ENCODE assay signal across 10 cellular contexts in the genomic region with DNA sequence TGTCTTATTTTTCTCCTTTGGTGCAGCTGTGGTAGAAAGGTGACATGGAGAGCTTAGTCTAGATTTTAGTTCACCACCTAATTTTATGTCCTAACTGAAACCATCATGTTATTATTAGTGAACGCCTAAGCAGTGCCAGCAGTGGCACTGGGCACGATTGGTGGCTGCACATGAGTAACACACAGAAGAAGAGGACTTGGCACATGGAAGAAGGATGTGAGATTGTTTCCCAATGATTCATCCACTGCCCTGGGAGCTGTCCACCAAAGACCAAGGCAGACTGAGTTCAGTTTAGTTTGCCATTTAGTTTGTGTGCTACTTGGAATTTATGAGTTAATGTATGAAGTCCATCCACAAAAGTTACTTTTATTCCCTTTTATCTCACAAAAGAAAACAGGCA.
DNase-seq lines count a peak whose midpoint lies in the region; ATAC-seq and TF ChIP-seq lines count a peak whose summit lies in the region.
"Had no signal": no experiment of that assay in that cellular context is flagged by ENCODE, and none has a peak within 500 bp of the region (broad histone marks: within the 10 kb centered on the region; RNA-seq: fewer than 3 reads in every experiment).

No MANE protein-coding gene starts in this region.

- TF ChIP-seq CTCF in HFF-Myc (IDR thresholded peaks at IDR 0.05; ENCODE audit: low read depth, low read length, missing control alignments), result no peak
- TF ChIP-seq CTCF in left ventricle myocardium inferior (IDR thresholded peaks at IDR 0.05; ENCODE audit: borderline replicate concordance), result no peak
- TF ChIP-seq CTCF in lower leg skin (IDR thresholded peaks at IDR 0.05), result no peak

- intact Hi-C loops in left ventricle myocardium inferior (cut with micrococcal nuclease), result no loop called here
- intact Hi-C loops in lower leg skin (cut with DNase I; ENCODE audit: low total_unique reads), result no loop called here

- WGBS in lower leg skin, 2 donors, result 17 to 26% methylated on average over 2 of the region's 2 CpGs

- TF ChIP-seq POLR2A in lower leg skin (IDR thresholded peaks at IDR 0.05), result no peak

- no peak for ATAC-seq in HG02571 (IDR thresholded peaks at IDR 0.05; ENCODE audit: unreplicated experiment)

- DNase-seq in HFF-Myc (ENCODE audit: extremely low read depth, low read depth) (peak; percentile 63), astrocyte of the hippocampus (ENCODE audit: low read depth, low spot score) (peak; percentile 88), left ventricle myocardium inferior (peak; percentile 53), lower leg skin (ENCODE audit: low spot score in 2 of 2) (no peak), NCI-H345 treated with DMSO at 0.1 percent for 48 hours (lab: John Stamatoyannopoulos, UW; ENCODE audit: unreplicated experiment) (no peak), NCI-H1105 (lab: John Stamatoyannopoulos, UW) (no peak)
- DNase-seq: GF-D8, upper lobe of left lung had no signal

- H3K36me3 ChIP-seq in left ventricle myocardium inferior (peaks cover 20% of the 10 kb centered on the region), skeletal muscle tissue (ENCODE audit: control insufficient read depth in 3 of 3, insufficient read depth in 3 of 3, low read length in 3 of 3) (peaks cover 0 to 8% (median 3%) of the 10 kb centered on the region in 3 donors)

- H3K4me1 ChIP-seq in left ventricle myocardium inferior (peaks cover 7% of the 10 kb centered on the region), skeletal muscle tissue (ENCODE audit: control insufficient read depth in 3 of 3, insufficient read depth in 3 of 3, low read length in 3 of 3) (peaks cover 8 to 13% (median 11%) of the 10 kb centered on the region in 3 donors)

- H3K27me3 ChIP-seq in left ventricle myocardium inferior (ENCODE audit: low read depth), result no peaks in the 10 kb centered on the region
- no peaks in the 10 kb centered on the region for H3K27me3 ChIP-seq in skeletal muscle tissue (ENCODE audit: control insufficient read depth in 3 of 3, insufficient read depth in 3 of 3, low read length in 3 of 3)
- H3K27me3 ChIP-seq: upper lobe of left lung had no signal

- H3K4me3 ChIP-seq in HFF-Myc (replicated peaks; ENCODE audit: low read depth, low read length), result no peak overlapping the region
- no peak overlapping the region for H3K4me3 ChIP-seq in left ventricle myocardium inferior
- H3K4me3 ChIP-seq in skeletal muscle tissue (ENCODE audit: low read length in 3 of 3), result no peak overlapping the region
- no peak overlapping the region for H3K4me3 ChIP-seq in lower leg skin (ENCODE audit: low read depth, poor library complexity, severe bottlenecking)
- H3K4me3 ChIP-seq: upper lobe of left lung had no signal

- peak overlapping the region; percentile 64 for H3K27ac ChIP-seq in left ventricle myocardium inferior (replicated peaks)
- peak overlapping the region; percentile 89 for H3K27ac ChIP-seq in skeletal muscle tissue (ENCODE audit: low read depth, low read length)
- H3K27ac ChIP-seq: upper lobe of left lung had no signal

- H3K9me3 ChIP-seq in left ventricle myocardium inferior (replicated peaks), result no peaks in the 10 kb centered on the region
- H3K9me3 ChIP-seq in skeletal muscle tissue (ENCODE audit: control insufficient read depth in 3 of 3, low read length in 3 of 3), result no peaks in the 10 kb centered on the region
- H3K9me3 ChIP-seq: upper lobe of left lung had no signal

- H3K9ac ChIP-seq in skeletal muscle tissue (ENCODE audit: low read depth in 1 of 3, low read length in 3 of 3), result peak overlapping the region in 1 of 3 donors; percentile 43

Comparison
In these comparisons a context has a peak if more than half of its experiments do, and no peak if none do; other contexts are left out.
1. DNase-seq: peak in HFF-Myc (single experiment), astrocyte of the hippocampus (single experiment) and left ventricle myocardium inferior (single experiment); none in lower leg skin (0 of 2), NCI-H345 treated with DMSO at 0.1 percent for 48 hours (single experiment) and NCI-H1105 (single experiment).